15 cellular contexts compared by ENCODE assay signal in the genomic region with DNA sequence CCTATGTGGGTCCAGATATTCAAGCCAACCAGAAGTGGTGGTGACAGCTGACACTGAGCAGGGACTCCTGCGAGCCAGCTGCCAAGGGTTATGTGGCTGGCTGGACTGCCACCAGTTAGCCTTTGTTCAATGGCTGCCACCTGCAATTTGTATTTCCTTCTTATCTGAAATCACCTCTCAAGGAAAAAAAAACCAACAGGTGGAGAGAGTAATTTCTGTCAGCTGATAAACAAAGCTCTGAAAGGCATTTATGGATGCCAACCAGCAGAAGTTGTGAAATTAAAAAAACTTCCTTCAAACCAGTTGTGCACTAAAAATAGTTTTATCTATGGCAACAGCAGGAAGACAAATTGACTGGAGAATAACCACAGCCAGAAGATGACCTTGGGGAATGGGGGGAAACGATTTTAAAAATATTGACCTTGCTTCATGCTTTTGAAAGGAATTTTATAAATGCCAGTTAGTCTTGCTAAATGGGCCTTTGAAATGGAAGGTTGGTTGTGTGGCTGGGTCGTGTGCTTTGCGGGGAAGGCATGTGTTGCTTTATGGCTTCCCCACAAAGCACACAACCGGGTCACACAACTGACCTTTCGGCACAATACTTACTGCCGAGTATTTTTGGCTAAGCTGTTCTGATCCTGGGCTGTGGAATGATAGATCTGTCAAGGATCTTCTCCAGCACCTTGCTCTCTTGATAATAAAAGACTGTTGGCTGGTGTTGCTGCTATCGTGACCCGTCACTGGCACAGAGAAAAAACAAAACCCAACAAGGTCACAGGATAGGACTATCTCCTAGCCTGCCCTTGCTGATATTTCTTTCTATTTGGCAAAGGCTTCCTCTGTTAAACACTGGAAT. TPM values are rescaled to one million over a fixed set of nuclear protein-coding genes. Genes with fewer than 3 reads are reported as not detected.
DNase-seq lines count a peak whose midpoint lies in the region; ATAC-seq, FAIRE-seq and TF ChIP-seq lines count a peak whose summit lies in the region.
"Had no signal": no experiment of that assay in that cellular context is flagged by ENCODE, and none has a peak within 500 bp of the region (broad histone marks: within the 10 kb centered on the region; RNA-seq: fewer than 3 reads in every experiment).

No MANE protein-coding gene starts in this region.

- H3K9me3 ChIP-seq in BE2C: no peaks in the 10 kb centered on the region
- no peaks in the 10 kb centered on the region for H3K9me3 ChIP-seq in esophagus (ENCODE audit: control insufficient read depth in 2 of 2, insufficient read depth in 1 of 2, low read depth in 1 of 2, low read length in 1 of 2)
- no peaks in the 10 kb centered on the region for H3K9me3 ChIP-seq in muscle layer of duodenum (ENCODE audit: control insufficient read depth in 1 of 2, low read length in 2 of 2)
- H3K9me3 ChIP-seq: Peyer's patch had no signal

- ATAC-seq in HG03025 (IDR thresholded peaks at IDR 0.05; ENCODE audit: low FRiP score, unreplicated experiment): no peak
- ATAC-seq: activated T-helper 17 cell treated with anti-CD3 and anti-CD28 coated beads, Interleukin-2, amount 50 U/mL, for 72 hours; effector memory CD8-positive, alpha-beta T cell; stimulated activated effector memory CD8-positive, alpha-beta T cell treated with anti-CD3 and anti-CD28 coated beads, Interleukin-12 subunit alpha, Interleukin-12 subunit beta, amount 100 ng/mL, for 72 hours had no signal

- peaks cover 40% of the 10 kb centered on the region for H3K4me1 Mint-ChIP-seq in Calu3 (ENCODE audit: low read depth, unreplicated experiment)

- no peak for FAIRE-seq in frontal cortex (lab: Jason Lieb, UNC)
- FAIRE-seq: G401.6 had no signal

- BruUV-seq in Calu3 (replicated peaks; lab: Mats Ljungman, UMichigan): no TSS peak

- CTCF ChIA-PET in Calu3 (lab: Charles Lee): interaction anchor here (0.6 kb wide), 1 partner anchor 21 kb away, joined by 6 read pairs; no protein-coding TSS in a partner anchor

- DNase-seq in BE2C: peak; percentile 67
- DNase-seq in NCI-H146 treated with DMSO at 0.1 percent for 48 hours (lab: John Stamatoyannopoulos, UW; ENCODE audit: unreplicated experiment): peak; percentile 67
- no peak for DNase-seq in frontal cortex (ENCODE audit: low spot score in 2 of 2)
- no peak for DNase-seq in Calu3
- DNase-seq in GM13977 (ENCODE audit: low spot score): no peak
- DNase-seq: effector memory CD8-positive, alpha-beta T cell; head of caudate nucleus; HFFc6; Peyer's patch had no signal

- H3K4me3 ChIP-seq in BE2C (ENCODE audit: low read depth, low read length): no peak overlapping the region
- H3K4me3 ChIP-seq in esophagus (ENCODE audit: low read depth in 1 of 2, low read length in 2 of 2): peak overlapping the region; percentile 2 to 20
- no peak overlapping the region for H3K4me3 ChIP-seq in muscle layer of duodenum (ENCODE audit: low read depth in 1 of 2, low read length in 2 of 2)

- WGBS in esophagus, 2 donors: 57 to 70% methylated on average over 9 of the region's 9 CpGs

- no peaks in the 10 kb centered on the region for H3K27me3 Mint-ChIP-seq in Calu3 (ENCODE audit: unreplicated experiment)

- H3K4me3 Mint-ChIP-seq in Calu3 (ENCODE audit: low read depth, unreplicated experiment): no peak overlapping the region
- H3K4me3 Mint-ChIP-seq: activated T-helper 17 cell treated with anti-CD3 and anti-CD28 coated beads, Interleukin-2, amount 50 U/mL, for 72 hours; effector memory CD8-positive, alpha-beta T cell; HFFc6; stimulated activated effector memory CD8-positive, alpha-beta T cell treated with anti-CD3 and anti-CD28 coated beads, Interleukin-12 subunit alpha, Interleukin-12 subunit beta, amount 100 ng/mL, for 72 hours had no signal

- H3K36me3 ChIP-seq in BE2C (no peaks in the 10 kb centered on the region; the same call in 1 of the 2 replicates), esophagus (ENCODE audit: control insufficient read depth in 2 of 2, insufficient read depth in 2 of 2, low read length in 1 of 2) (no peaks in the 10 kb centered on the region), muscle layer of duodenum (ENCODE audit: control insufficient read depth in 1 of 2, insufficient read depth in 2 of 2, low read length in 2 of 2) (no peaks in the 10 kb centered on the region)
- H3K36me3 ChIP-seq: Peyer's patch had no signal

- peak overlapping the region in 1 of 2 donors; percentile 67 for H3K27ac ChIP-seq in esophagus (ENCODE audit: low read depth in 2 of 2, low read length in 1 of 2)
- peak overlapping the region; percentile 45 for H3K27ac ChIP-seq in muscle layer of duodenum (ENCODE audit: low read length)

- H3K27ac Mint-ChIP-seq in Calu3 (ENCODE audit: unreplicated experiment): no peak overlapping the region
- H3K27ac Mint-ChIP-seq: activated T-helper 17 cell treated with anti-CD3 and anti-CD28 coated beads, Interleukin-2, amount 50 U/mL, for 72 hours; effector memory CD8-positive, alpha-beta T cell; HFFc6; stimulated activated effector memory CD8-positive, alpha-beta T cell treated with anti-CD3 and anti-CD28 coated beads, Interleukin-12 subunit alpha, Interleukin-12 subunit beta, amount 100 ng/mL, for 72 hours had no signal

- no peaks in the 10 kb centered on the region for H3K27me3 ChIP-seq in BE2C
- H3K27me3 ChIP-seq in esophagus (ENCODE audit: control insufficient read depth in 1 of 2, insufficient read depth in 2 of 2, low read length in 2 of 2): no peaks in the 10 kb centered on the region
- no peaks in the 10 kb centered on the region for H3K27me3 ChIP-seq in muscle layer of duodenum (ENCODE audit: low read depth, low read length)
- H3K27me3 ChIP-seq: Peyer's patch had no signal

- in situ Hi-C loops in GM13977 (cut with MboI; ENCODE audit: low pct_unique_long_range_greater_than_20kb, low sequenced_read_pairs, unreplicated experiment): no loop called here

- intact Hi-C loops in Calu3 (cut with micrococcal nuclease; ENCODE audit: unreplicated experiment): no loop called here

- TF ChIP-seq CTCF in BE2C (IDR thresholded peaks at IDR 0.05; ENCODE audit: low read depth, low read length): no peak
- no peak for TF ChIP-seq CTCF in Calu3 (IDR thresholded peaks at IDR 0.05; ENCODE audit: unreplicated experiment)
- TF ChIP-seq CTCF in GM13977 (IDR thresholded peaks at IDR 0.05; ENCODE audit: extremely low read depth, insufficient read depth, missing control alignments): no peak

- H3K4me1 ChIP-seq in BE2C: peaks cover 12% of the 10 kb centered on the region
- H3K4me1 ChIP-seq in esophagus (ENCODE audit: control insufficient read depth in 2 of 2, insufficient read depth in 2 of 2, low read length in 1 of 2): peaks cover 6 to 18% of the 10 kb centered on the region in 2 donors
- H3K4me1 ChIP-seq in muscle layer of duodenum (ENCODE audit: control insufficient read depth in 1 of 2, insufficient read depth in 2 of 2, low read length in 2 of 2): peaks cover 0 to 26% of the 10 kb centered on the region in 2 donors

- peaks cover 16% of the 10 kb centered on the region for H3K36me3 Mint-ChIP-seq in Calu3 (ENCODE audit: insufficient read depth, unreplicated experiment)
- H3K36me3 Mint-ChIP-seq: stimulated activated effector memory CD8-positive, alpha-beta T cell treated with anti-CD3 and anti-CD28 coated beads, Interleukin-12 subunit alpha, Interleukin-12 subunit beta, amount 100 ng/mL, for 72 hours had no signal

- H3K9me3 Mint-ChIP-seq in Calu3 (ENCODE audit: low read depth, unreplicated experiment): no peaks in the 10 kb centered on the region
- H3K9me3 Mint-ChIP-seq: activated T-helper 17 cell treated with anti-CD3 and anti-CD28 coated beads, Interleukin-2, amount 50 U/mL, for 72 hours; effector memory CD8-positive, alpha-beta T cell; HFFc6; stimulated activated effector memory CD8-positive, alpha-beta T cell treated with anti-CD3 and anti-CD28 coated beads, Interleukin-12 subunit alpha, Interleukin-12 subunit beta, amount 100 ng/mL, for 72 hours had no signal

RNA-seq across cellular contexts. Expression of a gene that starts 3.5 kb away (rescaled TPM):
- polyA plus RNA-seq in BE2C (2012; ENCODE audit: insufficient read depth, insufficient read length, low read depth): 2.6 TPM
- polyA plus RNA-seq in esophagus: 10 to 100 TPM; 38.2 to 71.6 TPM
- 1.6 TPM for total RNA-seq in frontal cortex
- 5.1 and 6.9 TPM in 2 replicates for total RNA-seq in Calu3 (2022)
- total RNA-seq: activated T-helper 17 cell treated with anti-CD3 and anti-CD28 coated beads, Interleukin-2, amount 50 U/mL, for 72 hours had no signal

Comparison
In these comparisons a context has a peak if more than half of its experiments do, and no peak if none do; other contexts are left out.
1. DNase-seq: peak in BE2C (single experiment) and NCI-H146 treated with DMSO at 0.1 percent for 48 hours (single experiment); none in frontal cortex (0 of 2), Calu3 (single experiment) and GM13977 (single experiment).
2. H3K4me3 ChIP-seq: peak in esophagus (2 of 2); none in BE2C (single experiment) and muscle layer of duodenum (0 of 2).